In genomic region chr11:27328602-27329001, GRCh38 we compare ENCODE assay signal across 31 cellular contexts. TPM values are rescaled to one million over a fixed set of nuclear protein-coding genes. Genes with fewer than 3 reads are reported as not detected.
DNase-seq lines count a peak whose midpoint lies in the region; ATAC-seq, FAIRE-seq and TF ChIP-seq lines count a peak whose summit lies in the region.
"Had no signal": no experiment of that assay in that cellular context is flagged by ENCODE, and none has a peak within 500 bp of the region (broad histone marks: within the 10 kb centered on the region; RNA-seq: fewer than 3 reads in every experiment).

No MANE protein-coding gene starts in this region.

- H3K27me3 ChIP-seq in H9 (ENCODE audit: insufficient read depth, low read length) (no peaks in the 10 kb centered on the region), pancreas (no peaks in the 10 kb centered on the region)
- H3K27me3 ChIP-seq: BLaER1, esophagus squamous epithelium, hepatocyte, tibial artery had no signal

- H3K9me3 ChIP-seq in H9 (ENCODE audit: control insufficient read depth, low read depth, low read length) = no peaks in the 10 kb centered on the region
- no peaks in the 10 kb centered on the region for H3K9me3 ChIP-seq in pancreas
- H3K9me3 ChIP-seq: BLaER1, esophagus squamous epithelium, HAP-1, lower lobe of right lung, psoas muscle, tibial artery had no signal

- no peak overlapping the region for H3K4me2 ChIP-seq in H9 (ENCODE audit: insufficient read depth, insufficient read length, low read length)
- H3K4me2 ChIP-seq: BLaER1, hepatocyte had no signal

- peaks cover 13 to 37% (median 15%) of the 10 kb centered on the region in 3 experiments for H3K36me3 Mint-ChIP-seq in H9 (ENCODE audit: insufficient read depth in 1 of 3, low read depth in 3 of 3)

- no peaks in the 10 kb centered on the region for H4K20me1 ChIP-seq in H9 (ENCODE audit: control insufficient read depth, insufficient read depth, insufficient read length)
- H4K20me1 ChIP-seq: BLaER1 had no signal

- peaks cover 13 to 18% of the 10 kb centered on the region in 2 experiments for H3K9me3 Mint-ChIP-seq in H9
- H3K9me3 Mint-ChIP-seq: activated CD4-positive, alpha-beta memory T cell treated with anti-CD3 and anti-CD28 coated beads, Interleukin-2, amount 10 ng/mL, durations not matched to agents 7 days and 5 days; activated naive CD4-positive, alpha-beta T cell treated with anti-CD3 and anti-CD28 coated beads, Interleukin-2, amount 50 U/mL, for 24 hours; stimulated activated naive CD8-positive, alpha-beta T cell treated with anti-CD3 and anti-CD28 coated beads, Interleukin-15, Interleukin-2, amounts not matched to agents 100 ng/mL and 50 ng/mL, for 24 hours had no signal

- H3K27ac ChIP-seq in H9 (ENCODE audit: insufficient read length, low read depth, low read length) = peak overlapping the region; percentile 10
- H3K27ac ChIP-seq in pancreas = no peak overlapping the region
- H3K27ac ChIP-seq: BLaER1, esophagus squamous epithelium, hepatocyte, lower lobe of right lung, psoas muscle, tibial artery had no signal

- H3K23ac ChIP-seq in H9 (ENCODE audit: insufficient read length, low read depth, low read length) = no peak overlapping the region

- H3K9ac ChIP-seq in H9 (ENCODE audit: extremely low read depth, insufficient read length, low read length) = no peak overlapping the region
- H3K9ac ChIP-seq: BLaER1 had no signal

- no peak overlapping the region for H2AFZ ChIP-seq in H9 (ENCODE audit: low read length)
- H2AFZ ChIP-seq: hepatocyte had no signal

- no peak overlapping the region for H3T11ph ChIP-seq in H9 (ENCODE audit: low read length)

- H2AK5ac ChIP-seq in H9 (ENCODE audit: insufficient read length, low read length) = no peak overlapping the region

- H3K4me3 ChIP-seq in pancreas = no peak overlapping the region
- H3K4me3 ChIP-seq: BLaER1, esophagus squamous epithelium, HAP-1, hepatocyte, lower lobe of right lung, psoas muscle, tibial artery had no signal

- no peak overlapping the region for H3K14ac ChIP-seq in H9 (ENCODE audit: insufficient read depth, low read length)

- H3K27ac Mint-ChIP-seq in H9 = peak overlapping the region; percentile 66 to 98 (median 89); a peak in 6 of 7 replicates
- H3K27ac Mint-ChIP-seq: activated CD4-positive, alpha-beta memory T cell treated with anti-CD3 and anti-CD28 coated beads, Interleukin-2, amount 10 ng/mL, durations not matched to agents 7 days and 5 days; activated naive CD4-positive, alpha-beta T cell treated with anti-CD3 and anti-CD28 coated beads, Interleukin-2, amount 50 U/mL, for 24 hours; stimulated activated naive CD8-positive, alpha-beta T cell treated with anti-CD3 and anti-CD28 coated beads, Interleukin-15, Interleukin-2, amounts not matched to agents 100 ng/mL and 50 ng/mL, for 24 hours; T-helper 17 cell had no signal

- H3K79me1 ChIP-seq in H9 (ENCODE audit: insufficient read depth, low read depth, low read length, poor library complexity, severe bottlenecking) = no peaks in the 10 kb centered on the region

- no peak for FAIRE-seq in pancreas (lab: Jason Lieb, UNC)
- FAIRE-seq: endometrium, frontal cortex, G401.6 had no signal

- DNase-seq in H9 (peak; percentile 39), amniotic epithelial cell (ENCODE audit: low read depth) (peak; percentile 41), iPS-NIHi11 (ENCODE audit: low spot score) (peak; percentile 23), pancreas (no peak), OCI-M1 (lab: John Stamatoyannopoulos, UW) (no peak), posterior cingulate gyrus (no peak), inferior parietal cortex (ENCODE audit: extremely low spot score) (no peak)
- DNase-seq: activated CD4-positive, alpha-beta memory T cell treated with anti-CD3 and anti-CD28 coated beads, Interleukin-2, amount 10 ng/mL, durations not matched to agents 7 days and 5 days; activated CD4-positive, alpha-beta T cell treated with anti-CD3 and anti-CD28 coated beads for 1 hour; activated CD8-positive, alpha-beta memory T cell treated with anti-CD3 and anti-CD28 coated beads, Interleukin-2, amount 50 U/mL, for 48 hours; anterior cingulate cortex; DMS53; esophagus squamous epithelium; kidney glomerular epithelial cell; lower lobe of right lung; NCI-H1436 treated with DMSO at 0.1 percent for 48 hours; NCI-H2107; NCI-H446 treated with DMSO at 0.1 percent for 48 hours; psoas muscle; T-helper 17 cell; tibial artery had no signal

- no peaks in the 10 kb centered on the region for H3K36me3 ChIP-seq in pancreas
- H3K36me3 ChIP-seq: BLaER1, esophagus squamous epithelium, HAP-1, lower lobe of right lung, tibial artery had no signal

- H3K4me1 ChIP-seq in H9 (ENCODE audit: insufficient read depth, low read length) = no peaks in the 10 kb centered on the region; the same call in 1 of the 2 replicates
- H3K4me1 ChIP-seq in pancreas = peaks cover 0 to 9% (median 0%) of the 10 kb centered on the region in 3 donors
- H3K4me1 ChIP-seq: BLaER1, esophagus squamous epithelium, lower lobe of right lung, psoas muscle, tibial artery had no signal

- H2BK15ac ChIP-seq in H9 (ENCODE audit: low read depth, low read length) = no peak overlapping the region

- H4K91ac ChIP-seq in H9 (ENCODE audit: insufficient read length, low read depth, low read length) = no peak overlapping the region

- no peaks in the 10 kb centered on the region for H3K79me2 ChIP-seq in H9 (ENCODE audit: insufficient read depth, low read length)
- H3K79me2 ChIP-seq: hepatocyte had no signal

- peaks cover 41 to 54% of the 10 kb centered on the region in 2 experiments for H3K4me1 Mint-ChIP-seq in H9
- H3K4me1 Mint-ChIP-seq: activated naive CD4-positive, alpha-beta T cell treated with anti-CD3 and anti-CD28 coated beads, Interleukin-2, amount 50 U/mL, for 24 hours; T-helper 17 cell had no signal

- no peak overlapping the region for H3K56ac ChIP-seq in H9 (ENCODE audit: insufficient read length, low read depth, low read length)

- no peak overlapping the region for H2BK120ac ChIP-seq in H9 (ENCODE audit: low read depth, low read length, poor library complexity, severe bottlenecking)

- intact Hi-C loops in pancreas (cut with DNase I) (no loop called here), posterior cingulate gyrus (cut with DNase I) (no loop called here)

- TF ChIP-seq CTCF in H9 (conservative IDR thresholded peaks at IDR 0.05) = no peak
- TF ChIP-seq CTCF in pancreas (IDR thresholded peaks at IDR 0.05) = no peak

- H3K23me2 ChIP-seq in H9 (ENCODE audit: insufficient read length, low read depth, low read length, poor library complexity, severe bottlenecking) = no peaks in the 10 kb centered on the region

- peak in 3 of 4 donors; percentile 47 to 75 (median 56) for ATAC-seq in pancreas
- ATAC-seq: lower lobe of right lung, psoas muscle, Right ventricle myocardium inferior, SK-N-SH treated with all-trans-retinoic acid at 6 μM for 48 hours, T-helper 17 cell had no signal

- H2BK5ac ChIP-seq in H9 (ENCODE audit: insufficient read length, low read length) = no peak overlapping the region

- no peak overlapping the region for H3K4ac ChIP-seq in H9 (ENCODE audit: low read depth, low read length)

- H4K8ac ChIP-seq in H9 (replicated peaks; ENCODE audit: insufficient read length, low read depth, low read length) = no peak overlapping the region

- H4K5ac ChIP-seq in H9 (ENCODE audit: insufficient read length, low read depth, low read length) = no peak overlapping the region

- no peak overlapping the region for H3K18ac ChIP-seq in H9 (ENCODE audit: insufficient read length, low read depth, low read length)

- H3K27me3 Mint-ChIP-seq in H9 (ENCODE audit: low read depth) = no peaks in the 10 kb centered on the region
- H3K27me3 Mint-ChIP-seq: activated naive CD4-positive, alpha-beta T cell treated with anti-CD3 and anti-CD28 coated beads, Interleukin-2, amount 50 U/mL, for 24 hours; stimulated activated naive CD8-positive, alpha-beta T cell treated with anti-CD3 and anti-CD28 coated beads, Interleukin-15, Interleukin-2, amounts not matched to agents 100 ng/mL and 50 ng/mL, for 24 hours; T-helper 17 cell had no signal

- no CpG with 5 or more reads among the region's 4 CpGs for WGBS in H9 (ENCODE audit: extremely low coverage, insufficient read length, low lambda C conversion rate)
- 68 to 69% methylated on average over 4 of the region's 4 CpGs for WGBS in pancreas, 2 donors

- no peak overlapping the region for H2BK12ac ChIP-seq in H9 (ENCODE audit: insufficient read length, low read depth, low read length)

- H3K4me3 Mint-ChIP-seq in H9 = no peak overlapping the region
- H3K4me3 Mint-ChIP-seq: activated CD4-positive, alpha-beta memory T cell treated with anti-CD3 and anti-CD28 coated beads, Interleukin-2, amount 10 ng/mL, durations not matched to agents 7 days and 5 days; activated naive CD4-positive, alpha-beta T cell treated with anti-CD3 and anti-CD28 coated beads, Interleukin-2, amount 50 U/mL, for 24 hours; stimulated activated naive CD8-positive, alpha-beta T cell treated with anti-CD3 and anti-CD28 coated beads, Interleukin-15, Interleukin-2, amounts not matched to agents 100 ng/mL and 50 ng/mL, for 24 hours; T-helper 17 cell had no signal

- no peak overlapping the region for H2BK20ac ChIP-seq in H9 (ENCODE audit: low read depth, low read length, poor library complexity, severe bottlenecking)

RNA-seq across cellular contexts. Expression of gene CCDC34, which starts 34.4 kb away (rescaled TPM):
- total RNA-seq in H9 (2021) (24.5 and 25.2 TPM in 2 replicates), pancreas (1 to 10 TPM; 3.3 to 7.1 (median 4.1) TPM)
- 10 to 100 TPM in 1 of 2 donors, 1 to 10 TPM in 1; 4.8 to 10.1 TPM for polyA plus RNA-seq in pancreas

Comparison
In these comparisons a context has a peak if more than half of its experiments do, and no peak if none do; other contexts are left out.
1. DNase-seq: peak in H9 (single experiment), amniotic epithelial cell (single experiment) and iPS-NIHi11 (single experiment); none in pancreas (0 of 6), OCI-M1 (single experiment), posterior cingulate gyrus (0 of 10) and inferior parietal cortex (single experiment).